In the genomic region with DNA sequence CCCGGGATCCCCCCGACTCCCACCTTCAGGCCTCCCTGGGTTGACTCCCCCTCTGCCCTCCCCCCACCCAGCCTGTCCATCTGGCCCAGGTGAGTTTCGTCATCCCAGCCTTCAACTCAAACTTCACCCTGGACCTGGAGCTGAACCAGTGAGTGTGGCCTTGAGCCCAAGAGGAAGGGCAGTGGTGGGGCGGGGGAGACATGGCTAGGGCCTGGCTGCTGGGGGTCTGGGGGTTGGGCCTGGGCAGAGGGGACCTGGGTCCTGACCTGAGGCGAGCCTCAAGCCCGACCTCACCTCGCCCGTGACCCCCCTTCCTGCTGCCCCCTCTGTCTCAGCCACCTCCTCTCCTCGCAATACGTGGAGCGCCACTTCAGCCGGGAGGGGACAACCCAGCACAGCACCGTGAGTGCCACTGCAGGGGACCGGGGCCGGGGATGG, we compare ENCODE assay signal across 23 cellular contexts.
"Had no signal": no experiment of that assay in that cellular context is flagged by ENCODE, and none has a peak within 500 bp of the region (broad histone marks: within the 10 kb centered on the region; RNA-seq: fewer than 3 reads in every experiment).

No MANE protein-coding gene starts in this region.

- DNase-seq: activated CD4-positive, alpha-beta T cell treated with anti-CD3 and anti-CD28 coated beads for 4 hours; activated CD8-positive, alpha-beta memory T cell treated with anti-CD3 and anti-CD28 coated beads, Interleukin-2, amount 50 U/mL, for 4 hours; activated CD8-positive, alpha-beta T cell treated with anti-CD3 and anti-CD28 coated beads for 36 hours; activated gamma-delta T cell treated with Interleukin-2 at 50 U/mL for 16 hours; activated naive CD4-positive, alpha-beta T cell treated with anti-CD3 and anti-CD28 coated beads, Interleukin-2, amount 10 ng/mL, durations not matched to agents 7 days and 5 days; activated naive CD8-positive, alpha-beta T cell treated with anti-CD3 and anti-CD28 coated beads for 36 hours; activated T-cell treated with anti-CD3 and anti-CD28 coated beads, Interleukin-2, amount 50 U/mL, for 72 hours; central memory CD4-positive, alpha-beta T cell; KBM-7; NCI-H1092; NCI-H1417 treated with DMSO at 0.1 percent for 48 hours; NCI-H187; NCI-H2081; NCI-H510A treated with DMSO at 0.1 percent for 48 hours; NCI-H69; PC-9; T-cell; T-helper 2 cell; T1000 had no signal

- H3K4me3 ChIP-seq: PC-9, SK-N-MC had no signal

- FAIRE-seq: TTC549 had no signal

- H2AFZ ChIP-seq: PC-9 had no signal

- H3K4me2 ChIP-seq: PC-9 had no signal

- ATAC-seq: activated CD4-positive, CD25-positive, alpha-beta regulatory T cell treated with anti-CD3 and anti-CD28 coated beads, Interleukin-2, amount 50 U/mL, for 24 hours; activated CD8-positive, alpha-beta T cell treated with anti-CD3 and anti-CD28 coated beads for 36 hours; activated T-cell treated with anti-CD3 and anti-CD28 coated beads, Interleukin-2, amount 50 U/mL, for 72 hours; T-cell had no signal

- H3K27ac ChIP-seq: PC-9, SK-N-MC, VCaP had no signal
